In the genomic region with DNA sequence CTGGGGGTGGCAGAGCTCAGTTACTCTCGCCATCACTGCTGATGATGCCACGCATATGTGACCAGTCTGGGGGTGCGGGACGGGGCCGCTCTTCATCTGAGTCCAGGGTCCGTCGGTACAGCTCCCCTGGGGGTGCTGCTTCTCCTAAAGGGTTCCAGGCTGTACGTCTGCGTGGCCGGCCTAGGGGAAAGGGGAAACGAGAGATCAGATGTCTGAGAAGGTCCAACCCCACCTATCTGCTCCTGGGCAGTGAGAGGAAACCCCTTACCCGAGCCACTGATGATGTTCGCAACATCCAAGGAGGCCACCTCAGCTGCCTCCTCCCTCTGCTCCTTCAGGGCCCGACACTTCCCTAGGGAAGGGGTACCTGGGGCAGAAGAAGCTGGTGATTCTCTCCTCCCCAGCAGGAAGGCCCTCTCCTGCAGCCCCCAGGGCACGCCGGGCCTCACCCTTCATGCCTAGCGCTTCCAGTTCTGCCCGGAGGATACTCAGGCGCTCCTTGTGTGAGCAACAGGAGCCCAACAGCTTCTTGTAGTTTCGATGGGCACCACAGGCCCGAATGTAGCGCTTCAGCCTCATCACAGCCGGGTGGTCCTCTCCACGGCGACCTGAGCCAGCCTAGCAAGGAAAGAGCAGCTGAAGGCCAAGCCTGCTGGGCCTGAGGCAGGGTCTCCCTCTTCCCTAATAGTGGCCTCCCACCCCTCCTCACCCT, we compare ENCODE assay signal across 1 cellular context.
A peak's percentile ranks its signal among the peaks of the same experiment; 100 is the strongest.
TF ChIP-seq lines count a peak whose summit lies in the region.

No MANE protein-coding gene starts in this region.

TF ChIP-seq in HEK293, 187 proteins besides CTCF, POLR2A, EP300 and RAD21:
- no peak for TF ChIP-seq ZNF24 (tag by site-specific recombination; IDR thresholded peaks at IDR 0.05)
- TF ChIP-seq SCRT2 (tag by site-specific recombination; IDR thresholded peaks at IDR 0.05): peak; percentile 68
